In the genomic region with DNA sequence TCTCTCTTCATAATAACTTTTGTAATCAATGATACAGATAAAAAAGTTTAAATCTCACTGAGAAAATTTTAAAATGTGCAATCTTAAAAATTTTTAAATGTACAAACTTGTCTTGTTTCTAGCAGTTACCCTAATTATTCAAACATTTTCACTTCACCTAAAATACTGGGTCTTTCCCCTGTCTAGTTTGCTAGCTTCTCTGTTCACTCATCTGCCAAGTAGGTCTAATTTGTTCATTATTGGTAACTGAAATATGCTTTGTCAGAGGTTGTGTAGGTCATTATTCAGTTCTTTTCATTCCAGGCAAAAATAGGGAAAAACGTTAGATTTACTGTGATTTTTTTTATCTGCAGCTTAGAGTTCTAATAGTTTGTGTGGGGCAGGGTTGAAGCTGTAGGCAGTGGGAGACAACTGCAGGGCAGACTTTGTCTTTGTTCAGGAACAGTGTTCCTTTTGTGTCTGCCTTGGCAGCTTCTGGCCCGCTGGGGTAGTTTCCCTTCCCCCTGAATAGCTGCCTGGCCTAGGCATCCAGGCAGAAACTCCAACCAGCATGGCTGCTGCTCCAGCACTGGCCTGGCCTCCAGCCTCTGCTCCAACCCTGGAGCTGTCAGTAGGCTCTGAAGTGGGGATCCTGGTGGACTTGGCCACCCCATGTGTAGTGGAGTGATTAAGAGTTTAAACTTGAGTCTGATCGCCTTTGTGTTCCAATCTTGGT, we compare ENCODE assay signal across 11 cellular contexts. TPM values are rescaled to one million over a fixed set of nuclear protein-coding genes. Genes with fewer than 3 reads are reported as not detected.
DNase-seq lines count a peak whose midpoint lies in the region; ATAC-seq lines count a peak whose summit lies in the region.
"Had no signal": no experiment of that assay in that cellular context is flagged by ENCODE, and none has a peak within 500 bp of the region (broad histone marks: within the 10 kb centered on the region; RNA-seq: fewer than 3 reads in every experiment).

No MANE protein-coding gene starts in this region.

- peaks cover 51% of the 10 kb centered on the region for H3K4me1 Mint-ChIP-seq in stimulated activated memory B cell treated with anti-CD40 and anti-IgM and Interleukin-4, amounts not matched to agents 10 μg/mL and 1 μg/mL and 100 μg/mL, for 72 hours
- H3K4me1 Mint-ChIP-seq in activated T-helper 2 cell treated with anti-CD3 and anti-CD28 coated beads, Interferon-gamma antibody, Interleukin-2, Interleukin-4, amounts not matched to agents 10 μg/mL and 5 μg/mL and 100 μg/mL, durations not matched to agents 14 hours and 24 hours and 36 hours (ENCODE audit: low read depth), result peaks cover 26% of the 10 kb centered on the region

- no peaks in the 10 kb centered on the region for H3K9me3 Mint-ChIP-seq in stimulated activated memory B cell treated with anti-CD40 and anti-IgM and Interleukin-4, amounts not matched to agents 10 μg/mL and 1 μg/mL and 100 μg/mL, for 72 hours
- H3K9me3 Mint-ChIP-seq in activated T-helper 2 cell treated with anti-CD3 and anti-CD28 coated beads, Interferon-gamma antibody, Interleukin-2, Interleukin-4, amounts not matched to agents 10 μg/mL and 5 μg/mL and 100 μg/mL, durations not matched to agents 14 hours and 24 hours and 36 hours, result no peaks in the 10 kb centered on the region

- intact Hi-C loops in activated T-helper 2 cell treated with anti-CD3 and anti-CD28 coated beads, Interferon-gamma antibody, Interleukin-2, Interleukin-4, amounts not matched to agents 10 μg/mL and 5 μg/mL and 100 μg/mL, durations not matched to agents 14 hours and 24 hours and 36 hours (cut with micrococcal nuclease), result no loop called here

- peak overlapping the region; percentile 11; the same call in 1 of the 2 replicates for H3K4me3 ChIP-seq in HUES48 (ENCODE audit: low read depth, low read length)
- H3K4me3 ChIP-seq: heart left ventricle had no signal

- DNase-seq in astrocyte of the hippocampus (ENCODE audit: low read depth, low spot score) (peak; percentile 79), NCI-H1436 (lab: John Stamatoyannopoulos, UW) (no peak)
- DNase-seq in activated T-helper 2 cell treated with anti-CD3 and anti-CD28 coated beads, Interferon-gamma antibody, Interleukin-2, Interleukin-4, amounts not matched to agents 10 μg/mL and 5 μg/mL and 100 μg/mL, durations not matched to agents 14 hours and 24 hours and 36 hours (ENCODE audit: low spot score), result no peak
- DNase-seq: NCI-H524, WERI-Rb-1 had no signal

- H3K4me3 Mint-ChIP-seq in stimulated activated memory B cell treated with anti-CD40 and anti-IgM and Interleukin-4, amounts not matched to agents 10 μg/mL and 1 μg/mL and 100 μg/mL, for 72 hours, result no peak overlapping the region
- no peak overlapping the region for H3K4me3 Mint-ChIP-seq in activated T-helper 2 cell treated with anti-CD3 and anti-CD28 coated beads, Interferon-gamma antibody, Interleukin-2, Interleukin-4, amounts not matched to agents 10 μg/mL and 5 μg/mL and 100 μg/mL, durations not matched to agents 14 hours and 24 hours and 36 hours (ENCODE audit: low read depth)

- no peaks in the 10 kb centered on the region for H3K27me3 Mint-ChIP-seq in stimulated activated memory B cell treated with anti-CD40 and anti-IgM and Interleukin-4, amounts not matched to agents 10 μg/mL and 1 μg/mL and 100 μg/mL, for 72 hours
- no peaks in the 10 kb centered on the region for H3K27me3 Mint-ChIP-seq in activated T-helper 2 cell treated with anti-CD3 and anti-CD28 coated beads, Interferon-gamma antibody, Interleukin-2, Interleukin-4, amounts not matched to agents 10 μg/mL and 5 μg/mL and 100 μg/mL, durations not matched to agents 14 hours and 24 hours and 36 hours (ENCODE audit: low read depth)

- H3K27me3 ChIP-seq in HUES48 (ENCODE audit: control insufficient read depth, insufficient read depth, low read length) (no peaks in the 10 kb centered on the region), layer of hippocampus (ENCODE audit: control insufficient read depth, insufficient read depth, low read length) (no peaks in the 10 kb centered on the region)
- H3K27me3 ChIP-seq: heart left ventricle had no signal

- no peaks in the 10 kb centered on the region for H3K36me3 ChIP-seq in HUES48 (ENCODE audit: control insufficient read depth, insufficient read depth, low read length)
- H3K36me3 ChIP-seq: heart left ventricle, WERI-Rb-1 had no signal

- H3K4me1 ChIP-seq in HUES48 (ENCODE audit: control insufficient read depth, insufficient read depth, low read length), result peaks cover 53% of the 10 kb centered on the region

- H3K27ac ChIP-seq in HUES48 (ENCODE audit: low read depth, low read length), result peak overlapping the region; percentile 75
- peak overlapping the region; percentile 87 for H3K27ac ChIP-seq in layer of hippocampus (ENCODE audit: low read depth, low read length)
- H3K27ac ChIP-seq: WERI-Rb-1 had no signal

- H3K27ac Mint-ChIP-seq in stimulated activated memory B cell treated with anti-CD40 and anti-IgM and Interleukin-4, amounts not matched to agents 10 μg/mL and 1 μg/mL and 100 μg/mL, for 72 hours, result peak overlapping the region; percentile 63
- no peak overlapping the region for H3K27ac Mint-ChIP-seq in activated T-helper 2 cell treated with anti-CD3 and anti-CD28 coated beads, Interferon-gamma antibody, Interleukin-2, Interleukin-4, amounts not matched to agents 10 μg/mL and 5 μg/mL and 100 μg/mL, durations not matched to agents 14 hours and 24 hours and 36 hours

- no peak overlapping the region for H3K9ac ChIP-seq in HUES48 (ENCODE audit: low read depth, low read length)

- H3K36me3 Mint-ChIP-seq in stimulated activated memory B cell treated with anti-CD40 and anti-IgM and Interleukin-4, amounts not matched to agents 10 μg/mL and 1 μg/mL and 100 μg/mL, for 72 hours, result no peaks in the 10 kb centered on the region
- H3K36me3 Mint-ChIP-seq in activated T-helper 2 cell treated with anti-CD3 and anti-CD28 coated beads, Interferon-gamma antibody, Interleukin-2, Interleukin-4, amounts not matched to agents 10 μg/mL and 5 μg/mL and 100 μg/mL, durations not matched to agents 14 hours and 24 hours and 36 hours (ENCODE audit: low read depth), result no peaks in the 10 kb centered on the region

- no peaks in the 10 kb centered on the region for H3K9me3 ChIP-seq in HUES48 (ENCODE audit: control insufficient read depth, insufficient read depth, low read length)
- H3K9me3 ChIP-seq: heart left ventricle had no signal

- no peak for ATAC-seq in stimulated activated memory B cell treated with anti-CD40 and anti-IgM and Interleukin-4, amounts not matched to agents 10 μg/mL and 1 μg/mL and 100 μg/mL, for 72 hours
- ATAC-seq in GM19455 (IDR thresholded peaks at IDR 0.05; ENCODE audit: unreplicated experiment), result no peak
- no peak for ATAC-seq in GM21723 (IDR thresholded peaks at IDR 0.05; ENCODE audit: unreplicated experiment)

RNA-seq across cellular contexts. Expression of a gene that starts 48.5 kb away (rescaled TPM):
- total RNA-seq in activated T-helper 2 cell treated with anti-CD3 and anti-CD28 coated beads, Interferon-gamma antibody, Interleukin-2, Interleukin-4, amounts not matched to agents 10 μg/mL and 5 μg/mL and 100 μg/mL, durations not matched to agents 14 hours and 24 hours and 36 hours, result 9.0 and 9.9 TPM in 2 replicates
